In the genomic region with DNA sequence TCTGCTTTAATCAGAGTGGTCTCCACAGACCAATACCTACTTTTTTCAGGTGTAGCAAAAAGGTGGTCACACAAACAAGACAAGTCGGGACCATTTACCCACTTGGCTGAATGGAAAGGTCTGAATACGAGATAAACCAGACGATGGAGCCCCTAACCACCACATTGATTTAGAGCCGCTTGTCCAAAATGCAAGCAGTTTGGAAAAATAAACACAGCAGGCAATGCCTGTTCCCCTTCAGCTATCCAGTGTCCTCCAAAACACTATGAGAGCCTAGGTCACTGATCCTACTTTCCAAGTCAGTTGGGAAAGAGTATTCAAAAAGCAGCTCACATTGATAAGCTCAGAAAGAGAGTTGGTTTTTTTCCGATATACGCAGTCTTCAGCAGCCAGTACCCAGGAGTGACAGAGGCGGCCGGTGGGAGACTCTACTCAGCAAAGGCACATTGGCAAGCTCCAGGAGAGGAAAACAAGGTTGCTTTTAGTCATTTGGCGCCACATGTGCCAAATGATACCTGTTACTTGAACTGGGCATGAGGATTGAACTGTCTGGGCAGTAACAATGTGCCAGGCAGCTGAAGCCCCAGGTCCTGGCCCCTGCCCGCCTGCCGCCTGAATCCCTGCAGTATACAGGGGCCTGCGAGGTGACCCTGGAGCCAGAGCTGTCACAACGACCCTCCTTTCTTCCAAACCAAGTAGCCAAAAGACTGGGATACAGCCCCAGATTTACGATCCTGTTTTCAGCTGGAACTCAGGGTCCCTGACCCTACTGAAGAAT, we compare ENCODE assay signal across 11 cellular contexts.
DNase-seq lines count a peak whose midpoint lies in the region; ATAC-seq and TF ChIP-seq lines count a peak whose summit lies in the region.
"Had no signal": no experiment of that assay in that cellular context is flagged by ENCODE, and none has a peak within 500 bp of the region (broad histone marks: within the 10 kb centered on the region; RNA-seq: fewer than 3 reads in every experiment).

No MANE protein-coding gene starts in this region.

- H3K4me3 ChIP-seq in colonic mucosa = no peak overlapping the region

- H2AK5ac ChIP-seq in H9 (ENCODE audit: insufficient read length, low read length) = no peak overlapping the region

- intact Hi-C loops in colonic mucosa (cut with DNase I) = no loop called here

- ATAC-seq in activated CD8-positive, alpha-beta T cell treated with anti-CD3 and anti-CD28 coated beads, Interleukin-2, amount 10 ng/mL, durations not matched to agents 7 days and 5 days = no peak
- ATAC-seq in stimulated activated memory B cell treated with anti-CD40 and anti-IgM and Interleukin-4, amounts not matched to agents 10 μg/mL and 1 μg/mL and 100 μg/mL, for 72 hours = no peak

- no peak overlapping the region for H4K91ac ChIP-seq in H9 (ENCODE audit: insufficient read length, low read depth, low read length)

- no peak overlapping the region for H3K14ac ChIP-seq in H9 (ENCODE audit: insufficient read depth, low read length)

- TF ChIP-seq CTCF in H9 (conservative IDR thresholded peaks at IDR 0.05) (no peak), colonic mucosa (IDR thresholded peaks at IDR 0.05) (no peak)

- H4K5ac ChIP-seq in H9 (ENCODE audit: insufficient read length, low read depth, low read length) = no peak overlapping the region

- H3K4me3 Mint-ChIP-seq in H9 (no peak overlapping the region), immature natural killer cell (peak overlapping the region; percentile 70 to 85 (median 77))
- no peak overlapping the region for H3K4me3 Mint-ChIP-seq in activated CD8-positive, alpha-beta T cell treated with anti-CD3 and anti-CD28 coated beads, Interleukin-2, amount 10 ng/mL, durations not matched to agents 7 days and 5 days
- peak overlapping the region; percentile 12 for H3K4me3 Mint-ChIP-seq in stimulated activated memory B cell treated with anti-CD40 and anti-IgM and Interleukin-4, amounts not matched to agents 10 μg/mL and 1 μg/mL and 100 μg/mL, for 72 hours
- H3K4me3 Mint-ChIP-seq: activated naive CD4-positive, alpha-beta T cell treated with anti-CD3 and anti-CD28 coated beads, Interleukin-2, amount 10 ng/mL, durations not matched to agents 7 days and 5 days had no signal

- H3K27ac Mint-ChIP-seq in H9 (peak overlapping the region; percentile 48 to 89 (median 80); a peak in 2 of 7 replicates), immature natural killer cell (peak overlapping the region; percentile 91 to 99 (median 97))
- peak overlapping the region; percentile 6 for H3K27ac Mint-ChIP-seq in activated CD8-positive, alpha-beta T cell treated with anti-CD3 and anti-CD28 coated beads, Interleukin-2, amount 10 ng/mL, durations not matched to agents 7 days and 5 days
- H3K27ac Mint-ChIP-seq in stimulated activated memory B cell treated with anti-CD40 and anti-IgM and Interleukin-4, amounts not matched to agents 10 μg/mL and 1 μg/mL and 100 μg/mL, for 72 hours = peak overlapping the region; percentile 95

- H3K4ac ChIP-seq in H9 (ENCODE audit: low read depth, low read length) = no peak overlapping the region

- H2BK12ac ChIP-seq in H9 (ENCODE audit: insufficient read length, low read depth, low read length) = no peak overlapping the region

- H2BK5ac ChIP-seq in H9 (ENCODE audit: insufficient read length, low read length) = no peak overlapping the region

- no peak overlapping the region for H3K56ac ChIP-seq in H9 (ENCODE audit: insufficient read length, low read depth, low read length)

- no peak overlapping the region for H3K4me2 ChIP-seq in H9 (ENCODE audit: insufficient read depth, insufficient read length, low read length)

- H3K9ac ChIP-seq in H9 (ENCODE audit: extremely low read depth, insufficient read length, low read length) (no peak overlapping the region), colonic mucosa (ENCODE audit: low read depth in 2 of 2, low read length in 2 of 2) (no peak overlapping the region)

- CTCF ChIA-PET in activated CD8-positive, alpha-beta T cell treated with anti-CD3 and anti-CD28 coated beads, Interleukin-2, amount 10 ng/mL, durations not matched to agents 7 days and 5 days (lab: Charles Lee) = interaction anchor here (0.6 to 1.5 kb wide), 6 partner anchors 12 to 51 kb away, joined by 3 to 6 read pairs (median 4); no protein-coding TSS in a partner anchor

- no peak overlapping the region for H2AFZ ChIP-seq in H9 (ENCODE audit: low read length)

- H3K9me3 Mint-ChIP-seq in H9 = no peaks in the 10 kb centered on the region
- H3K9me3 Mint-ChIP-seq in activated CD8-positive, alpha-beta T cell treated with anti-CD3 and anti-CD28 coated beads, Interleukin-2, amount 10 ng/mL, durations not matched to agents 7 days and 5 days (ENCODE audit: insufficient read depth) = no peaks in the 10 kb centered on the region
- H3K9me3 Mint-ChIP-seq in immature natural killer cell = no peaks in the 10 kb centered on the region
- no peaks in the 10 kb centered on the region for H3K9me3 Mint-ChIP-seq in stimulated activated memory B cell treated with anti-CD40 and anti-IgM and Interleukin-4, amounts not matched to agents 10 μg/mL and 1 μg/mL and 100 μg/mL, for 72 hours
- H3K9me3 Mint-ChIP-seq: activated naive CD4-positive, alpha-beta T cell treated with anti-CD3 and anti-CD28 coated beads, Interleukin-2, amount 10 ng/mL, durations not matched to agents 7 days and 5 days had no signal

- H3K9me3 ChIP-seq in H9 (ENCODE audit: control insufficient read depth, low read depth, low read length) (no peaks in the 10 kb centered on the region), colonic mucosa (no peaks in the 10 kb centered on the region)

- H3K4me1 Mint-ChIP-seq in H9 = peaks cover 6 to 15% of the 10 kb centered on the region in 2 experiments; a peak in 3 of 4 replicates
- peaks cover 86% of the 10 kb centered on the region for H3K4me1 Mint-ChIP-seq in activated CD8-positive, alpha-beta T cell treated with anti-CD3 and anti-CD28 coated beads, Interleukin-2, amount 10 ng/mL, durations not matched to agents 7 days and 5 days (ENCODE audit: low read depth)
- peaks cover 95 to 100% of the 10 kb centered on the region in 2 donors for H3K4me1 Mint-ChIP-seq in immature natural killer cell
- H3K4me1 Mint-ChIP-seq in stimulated activated memory B cell treated with anti-CD40 and anti-IgM and Interleukin-4, amounts not matched to agents 10 μg/mL and 1 μg/mL and 100 μg/mL, for 72 hours = peaks cover 91% of the 10 kb centered on the region

- no peaks in the 10 kb centered on the region for H3K79me1 ChIP-seq in H9 (ENCODE audit: insufficient read depth, low read depth, low read length, poor library complexity, severe bottlenecking)

- H2BK20ac ChIP-seq in H9 (ENCODE audit: low read depth, low read length, poor library complexity, severe bottlenecking) = no peak overlapping the region

- no CpG with 5 or more reads among the region's 14 CpGs for WGBS in H9 (ENCODE audit: extremely low coverage, insufficient read length, low lambda C conversion rate)

- H4K8ac ChIP-seq in H9 (replicated peaks; ENCODE audit: insufficient read length, low read depth, low read length) = no peak overlapping the region

- H3K36me3 ChIP-seq in colonic mucosa = no peaks in the 10 kb centered on the region

- no peaks in the 10 kb centered on the region for H4K20me1 ChIP-seq in H9 (ENCODE audit: control insufficient read depth, insufficient read depth, insufficient read length)

- no peak overlapping the region for H3T11ph ChIP-seq in H9 (ENCODE audit: low read length)

- no peaks in the 10 kb centered on the region for H3K4me1 ChIP-seq in H9 (ENCODE audit: insufficient read depth, low read length)
- H3K4me1 ChIP-seq in colonic mucosa = peaks cover 5% of the 10 kb centered on the region

- DNase-seq in H9 (no peak), immature natural killer cell (no peak), colonic mucosa (no peak), SIG-M5 (lab: John Stamatoyannopoulos, UW) (no peak), NCI-H146 (lab: John Stamatoyannopoulos, UW) (no peak), NCI-H2171 treated with DMSO at 0.1 percent for 48 hours (lab: John Stamatoyannopoulos, UW) (no peak)
- no peak for DNase-seq in activated CD8-positive, alpha-beta T cell treated with anti-CD3 and anti-CD28 coated beads, Interleukin-2, amount 10 ng/mL, durations not matched to agents 7 days and 5 days
- DNase-seq: activated naive CD4-positive, alpha-beta T cell treated with anti-CD3 and anti-CD28 coated beads, Interleukin-2, amount 10 ng/mL, durations not matched to agents 7 days and 5 days; COR-L47; SHP77 had no signal

- H3K27me3 Mint-ChIP-seq in H9 (ENCODE audit: low read depth) (no peaks in the 10 kb centered on the region), immature natural killer cell (ENCODE audit: low read depth in 3 of 3) (peaks cover 4 to 40% (median 35%) of the 10 kb centered on the region in 3 donors)
- H3K27me3 Mint-ChIP-seq in activated CD8-positive, alpha-beta T cell treated with anti-CD3 and anti-CD28 coated beads, Interleukin-2, amount 10 ng/mL, durations not matched to agents 7 days and 5 days (ENCODE audit: low read depth) = no peaks in the 10 kb centered on the region
- no peaks in the 10 kb centered on the region for H3K27me3 Mint-ChIP-seq in stimulated activated memory B cell treated with anti-CD40 and anti-IgM and Interleukin-4, amounts not matched to agents 10 μg/mL and 1 μg/mL and 100 μg/mL, for 72 hours
- H3K27me3 Mint-ChIP-seq: activated naive CD4-positive, alpha-beta T cell treated with anti-CD3 and anti-CD28 coated beads, Interleukin-2, amount 10 ng/mL, durations not matched to agents 7 days and 5 days had no signal

- H2BK120ac ChIP-seq in H9 (ENCODE audit: low read depth, low read length, poor library complexity, severe bottlenecking) = no peak overlapping the region

- H3K79me2 ChIP-seq in H9 (ENCODE audit: insufficient read depth, low read length) = no peaks in the 10 kb centered on the region

- H2BK15ac ChIP-seq in H9 (ENCODE audit: low read depth, low read length) = no peak overlapping the region

- peaks cover 13 to 28% (median 20%) of the 10 kb centered on the region in 3 experiments for H3K36me3 Mint-ChIP-seq in H9 (ENCODE audit: insufficient read depth in 1 of 3, low read depth in 3 of 3)
- peaks cover 79% of the 10 kb centered on the region for H3K36me3 Mint-ChIP-seq in activated CD8-positive, alpha-beta T cell treated with anti-CD3 and anti-CD28 coated beads, Interleukin-2, amount 10 ng/mL, durations not matched to agents 7 days and 5 days (ENCODE audit: low read depth)
- peaks cover 28 to 54% (median 38%) of the 10 kb centered on the region in 3 donors for H3K36me3 Mint-ChIP-seq in immature natural killer cell
- peaks cover 36% of the 10 kb centered on the region for H3K36me3 Mint-ChIP-seq in stimulated activated memory B cell treated with anti-CD40 and anti-IgM and Interleukin-4, amounts not matched to agents 10 μg/mL and 1 μg/mL and 100 μg/mL, for 72 hours

- POLR2A ChIA-PET in activated CD8-positive, alpha-beta T cell treated with anti-CD3 and anti-CD28 coated beads, Interleukin-2, amount 10 ng/mL, durations not matched to agents 7 days and 5 days (lab: Charles Lee) = interaction anchor here (0.7 kb wide), 1 partner anchor 603 kb away, joined by 3 read pairs; no protein-coding TSS in a partner anchor

- H3K23me2 ChIP-seq in H9 (ENCODE audit: insufficient read length, low read depth, low read length, poor library complexity, severe bottlenecking) = no peaks in the 10 kb centered on the region

- H3K27me3 ChIP-seq in H9 (ENCODE audit: insufficient read depth, low read length) = peaks cover 1% of the 10 kb centered on the region; the same call in 1 of the 2 replicates
- H3K27me3 ChIP-seq in colonic mucosa = no peaks in the 10 kb centered on the region

- H3K18ac ChIP-seq in H9 (ENCODE audit: insufficient read length, low read depth, low read length) = no peak overlapping the region

- no peak overlapping the region for H3K23ac ChIP-seq in H9 (ENCODE audit: insufficient read length, low read depth, low read length)

- no peak overlapping the region for H3K27ac ChIP-seq in H9 (ENCODE audit: insufficient read length, low read depth, low read length)
- no peak overlapping the region for H3K27ac ChIP-seq in colonic mucosa

Comparison
In these comparisons a context has a peak if more than half of its experiments do, and no peak if none do; other contexts are left out.
1. H3K27ac Mint-ChIP-seq: peak in every context shown above with its lines; median percentile 97 in immature natural killer cell; 95 in stimulated activated memory B cell treated with anti-CD40 and anti-IgM and Interleukin-4, amounts not matched to agents 10 μg/mL and 1 μg/mL and 100 μg/mL, for 72 hours; 80 in H9; 6 in activated CD8-positive, alpha-beta T cell treated with anti-CD3 and anti-CD28 coated beads, Interleukin-2, amount 10 ng/mL, durations not matched to agents 7 days and 5 days.
2. H3K4me3 Mint-ChIP-seq: peak in immature natural killer cell (5 of 5) and stimulated activated memory B cell treated with anti-CD40 and anti-IgM and Interleukin-4, amounts not matched to agents 10 μg/mL and 1 μg/mL and 100 μg/mL, for 72 hours (single experiment); none in H9 (0 of 2) and activated CD8-positive, alpha-beta T cell treated with anti-CD3 and anti-CD28 coated beads, Interleukin-2, amount 10 ng/mL, durations not matched to agents 7 days and 5 days (single experiment).